1 cellular context compared by ENCODE assay signal in genomic region chr3:10738688-10739372, GRCh38.
TF ChIP-seq lines count a peak whose summit lies in the region.

No MANE protein-coding gene starts in this region.

TF ChIP-seq in HepG2, 621 proteins besides CTCF, POLR2A, EP300 and RAD21 (continued from another document):
- TF ChIP-seq YEATS2 (CRISPR knock-in tag; IDR thresholded peaks at IDR 0.05; ENCODE audit: borderline replicate concordance) (no peak), BHLHE40 (IDR thresholded peaks at IDR 0.05; ENCODE audit: low read length) (no peak), ATRX (CRISPR knock-in tag; IDR thresholded peaks at IDR 0.05; ENCODE audit: borderline replicate concordance) (no peak), ZNF891 (CRISPR knock-in tag; IDR thresholded peaks at IDR 0.05) (no peak), ZNF703 (CRISPR knock-in tag; IDR thresholded peaks at IDR 0.05; ENCODE audit: borderline replicate concordance) (no peak), MAZ (IDR thresholded peaks at IDR 0.05; ENCODE audit: borderline replicate concordance, low read depth, low read length) (no peak), MAZ (CRISPR knock-in tag; IDR thresholded peaks at IDR 0.05; ENCODE audit: low read depth) (no peak)
